In genomic region chr7:141590666-141591065, GRCh38 we compare ENCODE assay signal across 20 cellular contexts. TPM values are rescaled to one million over a fixed set of nuclear protein-coding genes. Genes with fewer than 3 reads are reported as not detected.
A peak's percentile ranks its signal among the peaks of the same experiment; 100 is the strongest.
DNase-seq lines count a peak whose midpoint lies in the region; ATAC-seq, FAIRE-seq and TF ChIP-seq lines count a peak whose summit lies in the region.
"Had no signal": no experiment of that assay in that cellular context is flagged by ENCODE, and none has a peak within 500 bp of the region (broad histone marks: within the 10 kb centered on the region; RNA-seq: fewer than 3 reads in every experiment).

No MANE protein-coding gene starts in this region.

- no peak overlapping the region for H3K9ac ChIP-seq in kidney (ENCODE audit: low read length in 2 of 2)

- no peak for ATAC-seq in CD8-positive, alpha-beta T cell
- ATAC-seq in GM18520 (IDR thresholded peaks at IDR 0.05; ENCODE audit: unreplicated experiment), result peak; percentile 44
- ATAC-seq in WTC11, result no peak
- no peak for ATAC-seq in GM21717 (IDR thresholded peaks at IDR 0.05; ENCODE audit: unreplicated experiment)
- ATAC-seq: right cardiac atrium had no signal

- no peaks in the 10 kb centered on the region for H3K9me3 Mint-ChIP-seq in CD8-positive, alpha-beta T cell
- H3K9me3 Mint-ChIP-seq in WTC11, result peaks cover 9% of the 10 kb centered on the region
- no peaks in the 10 kb centered on the region for H3K9me3 Mint-ChIP-seq in nephron progenitor cell
- H3K9me3 Mint-ChIP-seq: memory B cell had no signal

- H3K4me3 Mint-ChIP-seq in CD8-positive, alpha-beta T cell, result no peak overlapping the region
- H3K4me3 Mint-ChIP-seq in WTC11 (no peak overlapping the region), nephron progenitor cell (no peak overlapping the region)
- H3K4me3 Mint-ChIP-seq: CD4-positive, CD25-positive, alpha-beta regulatory T cell; memory B cell had no signal

- H3K36me3 Mint-ChIP-seq in CD8-positive, alpha-beta T cell, result peaks cover 56% of the 10 kb centered on the region
- H3K36me3 Mint-ChIP-seq in WTC11 (peaks cover 42% of the 10 kb centered on the region), nephron progenitor cell (ENCODE audit: low read depth) (peaks cover 54% of the 10 kb centered on the region)

- H3K27me3 Mint-ChIP-seq in CD8-positive, alpha-beta T cell (ENCODE audit: low read depth), result no peaks in the 10 kb centered on the region
- H3K27me3 Mint-ChIP-seq in WTC11 (ENCODE audit: low read depth), result no peaks in the 10 kb centered on the region
- H3K27me3 Mint-ChIP-seq in nephron progenitor cell (ENCODE audit: low read depth, poor library complexity), result no peaks in the 10 kb centered on the region
- H3K27me3 Mint-ChIP-seq: CD4-positive, CD25-positive, alpha-beta regulatory T cell; memory B cell had no signal

- H3K4me1 ChIP-seq in CD8-positive, alpha-beta T cell (ENCODE audit: insufficient read depth, low read length), result no peaks in the 10 kb centered on the region
- no peaks in the 10 kb centered on the region for H3K4me1 ChIP-seq in kidney (ENCODE audit: control insufficient read depth in 1 of 2, insufficient read depth in 1 of 2, low read depth in 1 of 2, low read length in 2 of 2)
- H3K4me1 ChIP-seq: testis had no signal

- FAIRE-seq in kidney (lab: Jason Lieb, UNC), result no peak
- FAIRE-seq: HTR-8/SVneo had no signal

- no peak overlapping the region for H3K27ac ChIP-seq in CD8-positive, alpha-beta T cell (ENCODE audit: low read depth, low read length)
- H3K27ac ChIP-seq in kidney (ENCODE audit: low read depth in 2 of 2, low read length in 2 of 2), result no peak overlapping the region
- H3K27ac ChIP-seq: ovary, testis had no signal

- H3K4me3 ChIP-seq in CD8-positive, alpha-beta T cell (ENCODE audit: low read depth, low read length), result no peak overlapping the region
- H3K4me3 ChIP-seq in fibroblast of pulmonary artery (replicated peaks; ENCODE audit: low read depth, low read length) (no peak overlapping the region), kidney (ENCODE audit: low read length in 2 of 2) (no peak overlapping the region)
- H3K4me3 ChIP-seq: ovary, testis had no signal

- H3K27ac Mint-ChIP-seq in CD8-positive, alpha-beta T cell, result peak overlapping the region; percentile 4
- peak overlapping the region; percentile 68 for H3K27ac Mint-ChIP-seq in WTC11
- H3K27ac Mint-ChIP-seq in nephron progenitor cell, result no peak overlapping the region
- H3K27ac Mint-ChIP-seq: memory B cell had no signal

- intact Hi-C loops in CD8-positive, alpha-beta T cell (cut with DNase I, micrococcal nuclease), result no loop called here
- intact Hi-C loops in kidney (cut with DNase I), result no loop called here

- H3K27me3 ChIP-seq in CD8-positive, alpha-beta T cell (ENCODE audit: insufficient read depth, low read length), result no peaks in the 10 kb centered on the region
- H3K27me3 ChIP-seq: ovary, testis had no signal

- DNase-seq in CD8-positive, alpha-beta T cell, result no peak
- DNase-seq in WTC11 (ENCODE audit: low spot score) (no peak), fibroblast of pulmonary artery (ENCODE audit: low read depth) (peak; percentile 48), nephron progenitor cell (no peak), kidney (no peak)
- DNase-seq: amygdala, cerebellar nuclear complex, islet precursor cell, Kasumi-1, NCI-H1105 treated with DMSO at 0.1 percent for 48 hours, NCI-H526, ovary, right cardiac atrium, SHP77, testis had no signal

- POLR2A ChIA-PET in CD8-positive, alpha-beta T cell (lab: Charles Lee), result no interaction called here
- POLR2A ChIA-PET in WTC11 (lab: Charles Lee), result no interaction called here

- H3K4me1 Mint-ChIP-seq in CD8-positive, alpha-beta T cell (ENCODE audit: low read depth), result peaks cover 24% of the 10 kb centered on the region
- H3K4me1 Mint-ChIP-seq in WTC11 (peaks cover 54% of the 10 kb centered on the region), nephron progenitor cell (no peaks in the 10 kb centered on the region)

- H3K9me3 ChIP-seq in CD8-positive, alpha-beta T cell (ENCODE audit: low read length), result no peaks in the 10 kb centered on the region
- no peaks in the 10 kb centered on the region for H3K9me3 ChIP-seq in kidney (ENCODE audit: control insufficient read depth in 1 of 2, low read length in 2 of 2)
- H3K9me3 ChIP-seq: ovary, testis had no signal

- CTCF ChIA-PET in CD8-positive, alpha-beta T cell (lab: Charles Lee), result no interaction called here
- CTCF ChIA-PET in WTC11 (lab: Charles Lee), result no interaction called here

- TF ChIP-seq CTCF in CD8-positive, alpha-beta T cell (IDR thresholded peaks at IDR 0.05), result no peak
- TF ChIP-seq CTCF in WTC11 (IDR thresholded peaks at IDR 0.05) (no peak), fibroblast of pulmonary artery (IDR thresholded peaks at IDR 0.05; ENCODE audit: low read length, missing control alignments) (no peak), nephron progenitor cell (IDR thresholded peaks at IDR 0.05) (no peak), kidney (IDR thresholded peaks at IDR 0.05; ENCODE audit: borderline replicate concordance, extremely low read depth, insufficient read depth) (no peak)

- H3K36me3 ChIP-seq in CD8-positive, alpha-beta T cell (ENCODE audit: insufficient read depth, low read length), result no peaks in the 10 kb centered on the region
- no peaks in the 10 kb centered on the region for H3K36me3 ChIP-seq in kidney (ENCODE audit: control insufficient read depth in 1 of 2, insufficient read depth in 2 of 2, low read length in 2 of 2)
- H3K36me3 ChIP-seq: ovary had no signal

TF ChIP-seq in WTC11, 78 proteins besides CTCF, POLR2A, EP300 and RAD21:
- TF ChIP-seq ZNF416 (CRISPR knock-in tag; IDR thresholded peaks at IDR 0.05) (no peak), STAT6 (CRISPR knock-in tag; conservative IDR thresholded peaks at IDR 0.05; ENCODE audit: low read depth) (no peak), ZNF232 (CRISPR knock-in tag; IDR thresholded peaks at IDR 0.05) (no peak), ZSCAN18 (CRISPR knock-in tag; IDR thresholded peaks at IDR 0.05) (no peak), ZNF532 (CRISPR knock-in tag; IDR thresholded peaks at IDR 0.05; ENCODE audit: borderline replicate concordance) (no peak)

RNA-seq across cellular contexts. Expression of gene AGK, which starts 39.5 kb away (rescaled TPM):
- 10 to 100 TPM; 20.5 to 22.6 TPM for total RNA-seq in CD8-positive, alpha-beta T cell
- total RNA-seq in WTC11 (2021), result 32.2 to 43.0 TPM (median 37.4 TPM) in 3 replicates
- 30.7 TPM for total RNA-seq in kidney
- polyA plus RNA-seq in kidney (ENCODE audit: insufficient read depth, low read depth, low replicate concordance), result 17.7 TPM
